Comparison of ENCODE assay signal across 13 cellular contexts in genomic region chr1:165844114-165844798, GRCh38.
DNase-seq lines count a peak whose midpoint lies in the region; ATAC-seq lines count a peak whose summit lies in the region.
"Had no signal": no experiment of that assay in that cellular context is flagged by ENCODE, and none has a peak within 500 bp of the region (broad histone marks: within the 10 kb centered on the region; RNA-seq: fewer than 3 reads in every experiment).

No MANE protein-coding gene starts in this region.

- H3K4me3 Mint-ChIP-seq in activated naive CD4-positive, alpha-beta T cell treated with anti-CD3 and anti-CD28 coated beads, Interleukin-2, amount 50 U/mL, for 24 hours: no peak overlapping the region
- H3K4me3 Mint-ChIP-seq: T-helper 1 cell treated with Interleukin-12 subunit alpha and Interleukin-12 subunit beta and Interleukin-4 antibody, amounts not matched to agents 30 μg/mL and 1 μg/mL, for 36 hours had no signal

- peaks cover 24% of the 10 kb centered on the region for H3K4me1 Mint-ChIP-seq in activated naive CD4-positive, alpha-beta T cell treated with anti-CD3 and anti-CD28 coated beads, Interleukin-2, amount 50 U/mL, for 24 hours

- DNase-seq in activated naive CD4-positive, alpha-beta T cell (lab: John Stamatoyannopoulos, UW): no peak
- DNase-seq in NCI-H774 (lab: John Stamatoyannopoulos, UW) (peak; percentile 73), islet precursor cell (peak; percentile 18)
- DNase-seq in effector CD4-positive, alpha-beta T cell: no peak
- DNase-seq: DMS79, Karpas-422, NCI-H1694 treated with DMSO at 0.1 percent for 48 hours, NCI-H510A, SJCRH30 had no signal

- no peaks in the 10 kb centered on the region for H3K27me3 Mint-ChIP-seq in activated naive CD4-positive, alpha-beta T cell treated with anti-CD3 and anti-CD28 coated beads, Interleukin-2, amount 50 U/mL, for 24 hours

- H3K36me3 Mint-ChIP-seq in activated naive CD4-positive, alpha-beta T cell treated with anti-CD3 and anti-CD28 coated beads, Interleukin-2, amount 50 U/mL, for 24 hours: peaks cover 2% of the 10 kb centered on the region

- ATAC-seq in HG03095 (IDR thresholded peaks at IDR 0.05; ENCODE audit: unreplicated experiment) (no peak), GM21515 (IDR thresholded peaks at IDR 0.05; ENCODE audit: unreplicated experiment) (no peak)

- H3K9me3 Mint-ChIP-seq in activated naive CD4-positive, alpha-beta T cell treated with anti-CD3 and anti-CD28 coated beads, Interleukin-2, amount 50 U/mL, for 24 hours: no peaks in the 10 kb centered on the region
- H3K9me3 Mint-ChIP-seq: T-helper 1 cell treated with Interleukin-12 subunit alpha and Interleukin-12 subunit beta and Interleukin-4 antibody, amounts not matched to agents 30 μg/mL and 1 μg/mL, for 36 hours had no signal

- H3K27ac Mint-ChIP-seq in activated naive CD4-positive, alpha-beta T cell treated with anti-CD3 and anti-CD28 coated beads, Interleukin-2, amount 50 U/mL, for 24 hours: peak overlapping the region; percentile 35
- H3K27ac Mint-ChIP-seq: T-helper 1 cell treated with Interleukin-12 subunit alpha and Interleukin-12 subunit beta and Interleukin-4 antibody, amounts not matched to agents 30 μg/mL and 1 μg/mL, for 36 hours had no signal

Comparison
In these comparisons a context has a peak if more than half of its experiments do, and no peak if none do; other contexts are left out.
1. DNase-seq: peak in NCI-H774 (single experiment) and islet precursor cell (single experiment); none in activated naive CD4-positive, alpha-beta T cell (0 of 4) and effector CD4-positive, alpha-beta T cell (single experiment).